Comparison of ENCODE assay signal across 28 cellular contexts in genomic region chr1:87147851-87148250, GRCh38.
"Had no signal": no experiment of that assay in that cellular context is flagged by ENCODE, and none has a peak within 500 bp of the region (broad histone marks: within the 10 kb centered on the region; RNA-seq: fewer than 3 reads in every experiment).

No MANE protein-coding gene starts in this region.

- ATAC-seq: stimulated activated effector memory CD8-positive, alpha-beta T cell treated with anti-CD3 and anti-CD28 coated beads, Interleukin-12 subunit alpha, Interleukin-12 subunit beta, amount 100 ng/mL, for 72 hours; stimulated activated memory B cell treated with anti-CD40 and anti-IgM and Interleukin-4, amounts not matched to agents 10 μg/mL and 1 μg/mL and 100 μg/mL, for 72 hours; stimulated activated naive B cell treated with anti-CD40 and anti-IgM and Interleukin-4, amounts not matched to agents 10 μg/mL and 1 μg/mL and 100 μg/mL, for 72 hours; stimulated activated naive CD8-positive, alpha-beta T cell treated with anti-CD3 and anti-CD28 coated beads, Interleukin-15, amount 100 ng/mL, for 72 hours; stimulated activated naive CD8-positive, alpha-beta T cell treated with anti-CD3 and anti-CD28 coated beads, Interleukin-15, Interleukin-2, amounts not matched to agents 100 U/mL and 50 U/mL, for 24 hours had no signal

- H3K27me3 ChIP-seq: stomach, suprapubic skin, testis, thyroid gland, tibial artery, tibial nerve, transverse colon, upper lobe of left lung, upper lobe of right lung, uterus had no signal

- H3K27ac Mint-ChIP-seq: stimulated activated effector memory CD8-positive, alpha-beta T cell treated with anti-CD3 and anti-CD28 coated beads, Interleukin-12 subunit alpha, Interleukin-12 subunit beta, amount 100 ng/mL, for 72 hours; stimulated activated memory B cell treated with anti-CD40 and anti-IgM and Interleukin-4, amounts not matched to agents 10 μg/mL and 1 μg/mL and 100 μg/mL, for 72 hours; stimulated activated naive B cell treated with anti-CD40 and anti-IgM and Interleukin-4, amounts not matched to agents 10 μg/mL and 1 μg/mL and 100 μg/mL, for 72 hours; stimulated activated naive CD8-positive, alpha-beta T cell treated with anti-CD3 and anti-CD28 coated beads, Interleukin-15, amount 100 ng/mL, for 72 hours; stimulated activated naive CD8-positive, alpha-beta T cell treated with anti-CD3 and anti-CD28 coated beads, Interleukin-15, Interleukin-2, amounts not matched to agents 100 ng/mL and 50 ng/mL, for 24 hours; type B pancreatic cell had no signal

- H3K4me1 ChIP-seq: testis, uterus had no signal

- H3K9me3 Mint-ChIP-seq: stimulated activated effector memory CD8-positive, alpha-beta T cell treated with anti-CD3 and anti-CD28 coated beads, Interleukin-12 subunit alpha, Interleukin-12 subunit beta, amount 100 ng/mL, for 72 hours; stimulated activated memory B cell treated with anti-CD40 and anti-IgM and Interleukin-4, amounts not matched to agents 10 μg/mL and 1 μg/mL and 100 μg/mL, for 72 hours; stimulated activated naive CD8-positive, alpha-beta T cell treated with anti-CD3 and anti-CD28 coated beads, Interleukin-15, amount 100 ng/mL, for 72 hours; stimulated activated naive CD8-positive, alpha-beta T cell treated with anti-CD3 and anti-CD28 coated beads, Interleukin-15, Interleukin-2, amounts not matched to agents 100 ng/mL and 50 ng/mL, for 24 hours; type B pancreatic cell had no signal

- DNase-seq: stimulated activated CD4-positive, alpha-beta T cell treated with anti-CD3 and anti-CD28 coated beads, Interleukin-1b, Interleukin-23, amount 100 ng/mL, for 48 hours; stimulated activated CD4-positive, alpha-beta T cell treated with anti-CD3 and anti-CD28 coated beads, Interleukin-2, amount 100 ng/mL, for 24 hours; stimulated activated CD4-positive, alpha-beta T cell treated with anti-CD3 and anti-CD28 coated beads, Interleukin-2, amount 100 ng/mL, for 48 hours; stimulated activated CD4-positive, alpha-beta T cell treated with anti-CD3 and anti-CD28 coated beads, Interleukin-4, amount 100 ng/mL, for 1 hour; stimulated activated CD4-positive, alpha-beta T cell treated with anti-CD3 and anti-CD28 coated beads, Interleukin-4, amount 100 ng/mL, for 24 hours; stimulated activated CD4-positive, alpha-beta T cell treated with anti-CD3 and anti-CD28 coated beads, Interleukin-4, amount 100 ng/mL, for 4 hours; stimulated activated CD8-positive, alpha-beta memory T cell treated with anti-CD3 and anti-CD28 coated beads, Interleukin-4, amount 100 ng/mL, for 48 hours; stimulated activated naive B cell treated with anti-CD40 and anti-IgM and Interleukin-4, amounts not matched to agents 10 μg/mL and 1 μg/mL and 100 μg/mL, for 72 hours; stimulated activated naive CD4-positive, alpha-beta T cell; stimulated activated naive CD4-positive, alpha-beta T cell treated with Interleukin-2 at 50 U/mL for 16 hours; stimulated activated naive CD8-positive, alpha-beta T cell treated with anti-CD3 and anti-CD28 coated beads, Interleukin-15, amount 100 ng/mL, for 72 hours; stimulated activated naive CD8-positive, alpha-beta T cell treated with anti-CD3 and anti-CD28 coated beads, Interleukin-15, Interleukin-2, amounts not matched to agents 100 U/mL and 50 U/mL, for 24 hours; stomach; substantia nigra; testis; thyroid gland; tibial artery; transverse colon; upper lobe of left lung; upper lobe of right lung; uterus had no signal

- H3K36me3 ChIP-seq: stomach, suprapubic skin, thoracic aorta, thyroid gland, tibial artery, tibial nerve, transverse colon, upper lobe of left lung, upper lobe of right lung, uterus had no signal

- H3K4me3 ChIP-seq: stomach, suprapubic skin, testis, thoracic aorta, thyroid gland, tibial artery, tibial nerve, transverse colon, upper lobe of left lung, upper lobe of right lung, uterus had no signal

- H3K36me3 Mint-ChIP-seq: stimulated activated effector memory CD8-positive, alpha-beta T cell treated with anti-CD3 and anti-CD28 coated beads, Interleukin-12 subunit alpha, Interleukin-12 subunit beta, amount 100 ng/mL, for 72 hours; stimulated activated memory B cell treated with anti-CD40 and anti-IgM and Interleukin-4, amounts not matched to agents 10 μg/mL and 1 μg/mL and 100 μg/mL, for 72 hours; stimulated activated naive B cell treated with anti-CD40 and anti-IgM and Interleukin-4, amounts not matched to agents 10 μg/mL and 1 μg/mL and 100 μg/mL, for 72 hours; type B pancreatic cell had no signal

- H3K4me3 Mint-ChIP-seq: stimulated activated effector memory CD8-positive, alpha-beta T cell treated with anti-CD3 and anti-CD28 coated beads, Interleukin-12 subunit alpha, Interleukin-12 subunit beta, amount 100 ng/mL, for 72 hours; stimulated activated memory B cell treated with anti-CD40 and anti-IgM and Interleukin-4, amounts not matched to agents 10 μg/mL and 1 μg/mL and 100 μg/mL, for 72 hours; stimulated activated naive B cell treated with anti-CD40 and anti-IgM and Interleukin-4, amounts not matched to agents 10 μg/mL and 1 μg/mL and 100 μg/mL, for 72 hours; stimulated activated naive CD8-positive, alpha-beta T cell treated with anti-CD3 and anti-CD28 coated beads, Interleukin-15, amount 100 ng/mL, for 72 hours; stimulated activated naive CD8-positive, alpha-beta T cell treated with anti-CD3 and anti-CD28 coated beads, Interleukin-15, Interleukin-2, amounts not matched to agents 100 ng/mL and 50 ng/mL, for 24 hours; type B pancreatic cell had no signal

- H3K27ac ChIP-seq: stomach, suprapubic skin, testis, thoracic aorta, thyroid gland, tibial artery, upper lobe of left lung, upper lobe of right lung had no signal

- H3K9me3 ChIP-seq: stomach, suprapubic skin, testis, thoracic aorta, thyroid gland, tibial artery, tibial nerve, transverse colon, upper lobe of left lung, upper lobe of right lung, uterus had no signal
